ENCODE assay signal across 16 cellular contexts in the genomic region with DNA sequence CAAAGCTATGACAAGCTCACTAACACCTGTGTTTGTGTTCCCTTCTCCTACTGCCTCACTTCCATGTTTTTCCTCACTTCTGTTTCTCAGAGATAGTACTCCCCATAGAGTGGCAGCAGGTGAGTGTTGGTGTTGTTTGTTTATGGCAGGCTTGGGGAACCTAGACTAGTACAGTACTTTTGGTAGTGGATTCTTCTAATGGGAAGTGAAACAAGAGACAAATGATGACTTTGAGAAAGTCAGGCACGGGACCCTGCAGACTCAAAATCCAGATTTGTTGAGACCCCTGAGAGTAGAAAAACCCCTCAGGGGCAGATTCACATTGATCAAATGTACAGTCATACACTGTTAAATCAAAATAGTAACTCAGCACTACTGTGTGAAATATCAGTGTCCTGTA. TPM values are rescaled to one million over a fixed set of nuclear protein-coding genes. Genes with fewer than 3 reads are reported as not detected.
"Had no signal": no experiment of that assay in that cellular context is flagged by ENCODE, and none has a peak within 500 bp of the region (broad histone marks: within the 10 kb centered on the region; RNA-seq: fewer than 3 reads in every experiment).

No MANE protein-coding gene starts in this region.

- H3K4me3 ChIP-seq: esophagus squamous epithelium, hepatocyte, left lung, mucosa of descending colon, tibial nerve had no signal

- DNase-seq: activated CD4-positive, alpha-beta T cell treated with anti-CD3 and anti-CD28 coated beads, Interleukin-2, amount 50 U/mL, for 1 hour; activated CD8-positive, alpha-beta memory T cell treated with anti-CD3 and anti-CD28 coated beads for 24 hours; activated naive CD4-positive, alpha-beta T cell treated with Interleukin-2 at 50 U/mL for 16 hours; aorta; cortex of kidney; effector CD8-positive, alpha-beta T cell; esophagus squamous epithelium; left lung; mucosa of descending colon; naive thymus-derived CD4-positive, alpha-beta T cell; stimulated activated naive CD4-positive, alpha-beta T cell; substantia nigra had no signal

- ATAC-seq: activated CD4-positive, CD25-positive, alpha-beta regulatory T cell treated with anti-CD3 and anti-CD28 coated beads, Interleukin-2, amount 50 U/mL, for 24 hours; left lung; naive thymus-derived CD4-positive, alpha-beta T cell had no signal

- H3K4me1 ChIP-seq: esophagus squamous epithelium, left lung, parathyroid adenoma, tibial nerve had no signal

- H3K27me3 ChIP-seq: esophagus squamous epithelium, hepatocyte, tibial nerve had no signal

- H3K27ac ChIP-seq: esophagus squamous epithelium, hepatocyte, left lung, parathyroid adenoma, tibial nerve had no signal

- H3K36me3 ChIP-seq: esophagus squamous epithelium, left lung, tibial nerve had no signal

- H3K9me3 ChIP-seq: esophagus squamous epithelium, left lung, mucosa of descending colon, tibial nerve had no signal

RNA-seq across cellular contexts. Expression of a gene that starts 6.4 kb away (rescaled TPM):
- polyA plus RNA-seq: naive thymus-derived CD4-positive, alpha-beta T cell had no signal

RNA-seq across cellular contexts. Expression of a gene that starts 27.0 kb away (rescaled TPM):
- polyA plus RNA-seq: naive thymus-derived CD4-positive, alpha-beta T cell had no signal
